Comparison of ENCODE assay signal across 25 cellular contexts in the genomic region with DNA sequence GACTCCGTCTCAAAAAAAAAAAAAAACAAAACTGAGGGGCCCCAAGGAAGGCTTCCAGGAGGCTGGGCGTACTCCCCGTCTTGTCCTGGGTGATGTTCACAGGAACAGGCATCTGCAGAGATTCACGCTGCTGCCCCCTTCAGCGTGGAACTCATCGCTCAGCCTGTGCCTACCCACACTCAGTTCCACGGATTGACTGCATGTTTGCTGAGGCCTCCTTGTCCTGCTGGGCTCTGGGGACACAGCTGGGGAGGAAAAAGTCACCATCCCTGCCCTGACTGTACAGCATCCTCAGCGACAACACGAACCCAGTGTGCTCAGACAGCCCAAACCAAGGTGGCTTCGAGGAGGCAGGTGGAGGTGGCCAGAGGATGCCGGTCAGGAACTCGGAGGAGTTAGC. TPM values are rescaled to one million over a fixed set of nuclear protein-coding genes. Genes with fewer than 3 reads are reported as not detected.
"Had no signal": no experiment of that assay in that cellular context is flagged by ENCODE, and none has a peak within 500 bp of the region (broad histone marks: within the 10 kb centered on the region; RNA-seq: fewer than 3 reads in every experiment).

No MANE protein-coding gene starts in this region.

- H3K27me3 Mint-ChIP-seq: activated CD4-positive, alpha-beta memory T cell treated with anti-CD3 and anti-CD28 coated beads, Interleukin-2, amount 10 ng/mL, durations not matched to agents 7 days and 5 days; activated naive CD8-positive, alpha-beta T cell treated with anti-CD3 and anti-CD28 coated beads for 36 hours; activated T-helper 17 cell treated with anti-CD3 and anti-CD28 coated beads, Interleukin-2, amount 50 U/mL, for 72 hours had no signal

- H3K27ac Mint-ChIP-seq: activated CD4-positive, alpha-beta memory T cell treated with anti-CD3 and anti-CD28 coated beads, Interleukin-2, amount 10 ng/mL, durations not matched to agents 7 days and 5 days; activated naive CD8-positive, alpha-beta T cell treated with anti-CD3 and anti-CD28 coated beads for 36 hours had no signal

- H3K36me3 ChIP-seq: vagina had no signal

- DNase-seq: activated CD4-positive, alpha-beta memory T cell treated with anti-CD3 and anti-CD28 coated beads, Interleukin-2, amount 10 ng/mL, durations not matched to agents 7 days and 5 days; activated CD4-positive, alpha-beta T cell treated with anti-CD3 and anti-CD28 coated beads for 4 hours; activated naive CD4-positive, alpha-beta T cell; activated naive CD8-positive, alpha-beta T cell treated with anti-CD3 and anti-CD28 coated beads for 36 hours; activated T-cell treated with anti-CD3 and anti-CD28 coated beads, Interleukin-2, amount 50 U/mL, for 1 hour; amniotic stem cell; hippocampal formation; left cardiac atrium; mesendoderm; naive thymus-derived CD8-positive, alpha-beta T cell; nucleus accumbens; stimulated activated CD4-positive, alpha-beta T cell treated with anti-CD3 and anti-CD28 coated beads, Interleukin-2, amount 100 ng/mL, for 24 hours; stimulated activated naive CD8-positive, alpha-beta T cell treated with anti-CD3 and anti-CD28 coated beads, Interleukin-15, Interleukin-2, amounts not matched to agents 100 U/mL and 50 U/mL, for 24 hours; substantia nigra; T-helper 2 cell had no signal

- H3K4me1 ChIP-seq: tibial nerve, vagina had no signal

- H3K27me3 ChIP-seq: tibial nerve, vagina had no signal

- H3K27ac ChIP-seq: epithelial cell of prostate, tibial nerve, vagina, VCaP had no signal

- H3K4me3 ChIP-seq: tibial nerve, vagina had no signal

- ATAC-seq: activated T-helper 17 cell treated with anti-CD3 and anti-CD28 coated beads, Interleukin-2, amount 50 U/mL, for 72 hours; naive thymus-derived CD8-positive, alpha-beta T cell; stimulated activated naive CD8-positive, alpha-beta T cell treated with anti-CD3 and anti-CD28 coated beads, Interleukin-15, Interleukin-2, amounts not matched to agents 100 U/mL and 50 U/mL, for 24 hours had no signal

- H3K36me3 Mint-ChIP-seq: activated naive CD8-positive, alpha-beta T cell treated with anti-CD3 and anti-CD28 coated beads for 36 hours; naive thymus-derived CD8-positive, alpha-beta T cell had no signal

- H3K4me3 Mint-ChIP-seq: activated CD4-positive, alpha-beta memory T cell treated with anti-CD3 and anti-CD28 coated beads, Interleukin-2, amount 10 ng/mL, durations not matched to agents 7 days and 5 days; activated naive CD8-positive, alpha-beta T cell treated with anti-CD3 and anti-CD28 coated beads for 36 hours; activated T-helper 17 cell treated with anti-CD3 and anti-CD28 coated beads, Interleukin-2, amount 50 U/mL, for 72 hours; naive thymus-derived CD8-positive, alpha-beta T cell had no signal

- FAIRE-seq: islet of Langerhans had no signal

- H3K9me3 ChIP-seq: tibial nerve, vagina had no signal

- H3K9me3 Mint-ChIP-seq: activated CD4-positive, alpha-beta memory T cell treated with anti-CD3 and anti-CD28 coated beads, Interleukin-2, amount 10 ng/mL, durations not matched to agents 7 days and 5 days; activated naive CD8-positive, alpha-beta T cell treated with anti-CD3 and anti-CD28 coated beads for 36 hours; activated T-helper 17 cell treated with anti-CD3 and anti-CD28 coated beads, Interleukin-2, amount 50 U/mL, for 72 hours; naive thymus-derived CD8-positive, alpha-beta T cell had no signal

RNA-seq across cellular contexts. Expression of a gene that starts 27.9 kb away (rescaled TPM):
- total RNA-seq: activated CD4-positive, alpha-beta memory T cell treated with anti-CD3 and anti-CD28 coated beads, Interleukin-2, amount 10 ng/mL, durations not matched to agents 7 days and 5 days; activated naive CD8-positive, alpha-beta T cell treated with anti-CD3 and anti-CD28 coated beads for 36 hours; activated T-helper 17 cell treated with anti-CD3 and anti-CD28 coated beads, Interleukin-2, amount 50 U/mL, for 72 hours; dermis microvascular lymphatic vessel endothelial cell; glomerular endothelial cell; lower leg skin; naive thymus-derived CD8-positive, alpha-beta T cell; skeletal muscle tissue; vagina had no signal
- polyA plus RNA-seq: naive thymus-derived CD8-positive, alpha-beta T cell had no signal
